12 cellular contexts compared by ENCODE assay signal in genomic region chr14:99579077-99579836, GRCh38. TPM values are rescaled to one million over a fixed set of nuclear protein-coding genes. Genes with fewer than 3 reads are reported as not detected.
DNase-seq lines count a peak whose midpoint lies in the region; FAIRE-seq and TF ChIP-seq lines count a peak whose summit lies in the region.
"Had no signal": no experiment of that assay in that cellular context is flagged by ENCODE, and none has a peak within 500 bp of the region (broad histone marks: within the 10 kb centered on the region; RNA-seq: fewer than 3 reads in every experiment).

No MANE protein-coding gene starts in this region.

- no peaks in the 10 kb centered on the region for H3K27me3 Mint-ChIP-seq in type B pancreatic cell
- no peaks in the 10 kb centered on the region for H3K27me3 Mint-ChIP-seq in activated naive CD8-positive, alpha-beta T cell treated with anti-CD3 and anti-CD28 coated beads for 36 hours

- no peak overlapping the region for H3K4me2 ChIP-seq in mesenchymal stem cell (ENCODE audit: low read length, poor library complexity, severe bottlenecking)
- H3K4me2 ChIP-seq: KMS-11 had no signal

- no peaks in the 10 kb centered on the region for H3K36me3 Mint-ChIP-seq in type B pancreatic cell
- no peaks in the 10 kb centered on the region for H3K36me3 Mint-ChIP-seq in activated naive CD8-positive, alpha-beta T cell treated with anti-CD3 and anti-CD28 coated beads for 36 hours

- no peaks in the 10 kb centered on the region for H3K9me3 ChIP-seq in HUES64 (ENCODE audit: insufficient read depth, low read depth, low read length)
- H3K9me3 ChIP-seq in mesenchymal stem cell (ENCODE audit: control insufficient read depth, low read length) = no peaks in the 10 kb centered on the region

- H3K18ac ChIP-seq in mesenchymal stem cell (ENCODE audit: low read depth in 1 of 2, low read length in 2 of 2) = no peak overlapping the region

- peak overlapping the region; percentile 20 for H2BK15ac ChIP-seq in mesenchymal stem cell (ENCODE audit: low read depth, poor library complexity, severe bottlenecking)

- peaks cover 64% of the 10 kb centered on the region for H3K4me1 Mint-ChIP-seq in type B pancreatic cell (ENCODE audit: unreplicated experiment)
- H3K4me1 Mint-ChIP-seq in activated naive CD8-positive, alpha-beta T cell treated with anti-CD3 and anti-CD28 coated beads for 36 hours = peaks cover 2% of the 10 kb centered on the region

- peak overlapping the region; percentile 78 for H3K4me3 Mint-ChIP-seq in type B pancreatic cell
- no peak overlapping the region for H3K4me3 Mint-ChIP-seq in activated naive CD8-positive, alpha-beta T cell treated with anti-CD3 and anti-CD28 coated beads for 36 hours
- H3K4me3 Mint-ChIP-seq: activated naive CD4-positive, alpha-beta T cell treated with anti-CD3 and anti-CD28 coated beads for 36 hours had no signal

- DNase-seq in bronchial epithelial cell (ENCODE audit: low read depth) (peak; percentile 68), mesenchymal stem cell (no peak), type B pancreatic cell (ENCODE audit: extremely low spot score, unreplicated experiment) (no peak), T-helper 9 cell (no peak), activated T-cell treated with anti-CD3 and anti-CD28 coated beads for 4 hours (no peak)
- DNase-seq in activated CD8-positive, alpha-beta memory T cell treated with anti-CD3 and anti-CD28 coated beads, Interleukin-2, amount 50 U/mL, for 4 hours = no peak
- DNase-seq in activated naive CD8-positive, alpha-beta T cell treated with anti-CD3 and anti-CD28 coated beads for 36 hours = no peak
- DNase-seq: activated naive CD4-positive, alpha-beta T cell treated with anti-CD3 and anti-CD28 coated beads for 36 hours; NCI-H526 treated with DMSO at 0.1 percent for 48 hours; stimulated activated CD4-positive, alpha-beta T cell treated with anti-CD3 and anti-CD28 coated beads, Interleukin-4, amount 100 ng/mL, for 24 hours had no signal

- no peak overlapping the region for H3K4ac ChIP-seq in mesenchymal stem cell (ENCODE audit: low read depth in 1 of 2, low read length in 2 of 2)

- H3K79me1 ChIP-seq in mesenchymal stem cell (replicated peaks; ENCODE audit: low read length, poor library complexity, severe bottlenecking) = peaks cover 2% of the 10 kb centered on the region

- 85% methylated on average over 9 of the region's 11 CpGs for WGBS in HUES64
- 77% methylated on average over 5 of the region's 11 CpGs for WGBS in mesenchymal stem cell

- H3K14ac ChIP-seq in mesenchymal stem cell (ENCODE audit: low read length in 2 of 2) = no peak overlapping the region

- H3K23ac ChIP-seq in mesenchymal stem cell (ENCODE audit: low read length in 2 of 2) = no peak overlapping the region

- no peak overlapping the region for H2BK120ac ChIP-seq in mesenchymal stem cell (ENCODE audit: low read depth, low read length)

- no peak overlapping the region for H2BK12ac ChIP-seq in mesenchymal stem cell (ENCODE audit: low read length in 2 of 2)

- H3K36me3 ChIP-seq in HUES64 (ENCODE audit: insufficient read depth, low read length) = no peaks in the 10 kb centered on the region
- H3K36me3 ChIP-seq in bronchial epithelial cell (ENCODE audit: control insufficient read depth, insufficient read depth, low read length) = no peaks in the 10 kb centered on the region
- H3K36me3 ChIP-seq in mesenchymal stem cell (ENCODE audit: control insufficient read depth in 1 of 2, insufficient read depth in 2 of 2, low read depth in 1 of 2, low read length in 2 of 2) = no peaks in the 10 kb centered on the region

- no peak overlapping the region for H4K8ac ChIP-seq in mesenchymal stem cell (ENCODE audit: low read length)

- H4K91ac ChIP-seq in mesenchymal stem cell (ENCODE audit: low read length) = peak overlapping the region; percentile 12

- H3K4me1 ChIP-seq in HUES64 (ENCODE audit: insufficient read depth, low read length) (peaks cover 31% of the 10 kb centered on the region), mesenchymal stem cell (ENCODE audit: control insufficient read depth, insufficient read depth, low read depth, low read length) (peaks cover 53% of the 10 kb centered on the region)

- H3K27me3 ChIP-seq in HUES64 (ENCODE audit: insufficient read depth, low read length) = no peaks in the 10 kb centered on the region
- no peaks in the 10 kb centered on the region for H3K27me3 ChIP-seq in bronchial epithelial cell (ENCODE audit: control insufficient read depth, insufficient read depth, low read length)
- H3K27me3 ChIP-seq in mesenchymal stem cell (ENCODE audit: control insufficient read depth in 1 of 2, insufficient read depth in 1 of 2, low read length in 2 of 2) = peaks cover 0 to 36% of the 10 kb centered on the region in 2 experiments

- no peaks in the 10 kb centered on the region for H3K9me3 Mint-ChIP-seq in type B pancreatic cell
- no peaks in the 10 kb centered on the region for H3K9me3 Mint-ChIP-seq in activated naive CD8-positive, alpha-beta T cell treated with anti-CD3 and anti-CD28 coated beads for 36 hours
- H3K9me3 Mint-ChIP-seq: activated naive CD4-positive, alpha-beta T cell treated with anti-CD3 and anti-CD28 coated beads for 36 hours had no signal

- no peak overlapping the region for H2BK5ac ChIP-seq in mesenchymal stem cell (ENCODE audit: low read depth, low read length, poor library complexity, severe bottlenecking)

- TF ChIP-seq CTCF in bronchial epithelial cell (IDR thresholded peaks at IDR 0.05; ENCODE audit: insufficient read depth, low read length, severe bottlenecking) (no peak), type B pancreatic cell (conservative IDR thresholded peaks at IDR 0.05) (no peak)

- H3K27ac Mint-ChIP-seq in type B pancreatic cell = peak overlapping the region; percentile 99
- no peak overlapping the region for H3K27ac Mint-ChIP-seq in activated naive CD8-positive, alpha-beta T cell treated with anti-CD3 and anti-CD28 coated beads for 36 hours
- H3K27ac Mint-ChIP-seq: activated naive CD4-positive, alpha-beta T cell treated with anti-CD3 and anti-CD28 coated beads for 36 hours had no signal

- H3K27ac ChIP-seq in HUES64 (ENCODE audit: low read depth, low read length) = peak overlapping the region; percentile 48; the same call in 1 of the 2 replicates
- H3K27ac ChIP-seq in mesenchymal stem cell (ENCODE audit: low read length, poor library complexity, severe bottlenecking) = no peak overlapping the region
- H3K27ac ChIP-seq: KMS-11 had no signal

- no peak overlapping the region; the same call in 1 of the 2 replicates for H3K9ac ChIP-seq in HUES64 (ENCODE audit: low read depth, low read length)
- no peak overlapping the region for H3K9ac ChIP-seq in mesenchymal stem cell (ENCODE audit: low read length)
- H3K9ac ChIP-seq: KMS-11 had no signal

- FAIRE-seq in bronchial epithelial cell (lab: Jason Lieb, UNC) = no peak

- H2AK5ac ChIP-seq in mesenchymal stem cell (ENCODE audit: low read length, severe bottlenecking) = peak overlapping the region; percentile 82

- H3K4me3 ChIP-seq in HUES64 (ENCODE audit: low read length) (no peak overlapping the region), bronchial epithelial cell (ENCODE audit: low read depth, low read length) (peak overlapping the region; percentile 38), mesenchymal stem cell (ENCODE audit: insufficient read depth in 1 of 2, low read depth in 1 of 2, low read length in 2 of 2) (no peak overlapping the region)

- no peak overlapping the region for H2AFZ ChIP-seq in mesenchymal stem cell (ENCODE audit: low read depth, low read length)

RNA-seq across cellular contexts. Expression of gene CCDC85C, which starts 24.8 kb away (rescaled TPM):
- polyA plus RNA-seq in HUES64 (2013, experiment 1 of 2) = 23.5 TPM
- polyA plus RNA-seq in HUES64 (2013, experiment 2 of 2) = 23.5 TPM
- total RNA-seq in bronchial epithelial cell (24.8 and 26.6 TPM in 2 replicates), type B pancreatic cell (ENCODE audit: low replicate concordance) (49.1 and 83.8 TPM in 2 replicates)
- polyA plus RNA-seq in mesenchymal stem cell (2013, experiment 1 of 2) = 1.1 TPM
- polyA plus RNA-seq in mesenchymal stem cell (2013, experiment 2 of 2) = 1.2 TPM
- 1 to 10 TPM; 6.3 to 8.9 TPM for total RNA-seq in activated naive CD8-positive, alpha-beta T cell treated with anti-CD3 and anti-CD28 coated beads for 36 hours
